Comparison of ENCODE assay signal across 22 cellular contexts in genomic region chr7:129017264-129017663, GRCh38. TPM values are rescaled to one million over a fixed set of nuclear protein-coding genes. Genes with fewer than 3 reads are reported as not detected.
DNase-seq lines count a peak whose midpoint lies in the region; ATAC-seq and TF ChIP-seq lines count a peak whose summit lies in the region.
"Had no signal": no experiment of that assay in that cellular context is flagged by ENCODE, and none has a peak within 500 bp of the region (broad histone marks: within the 10 kb centered on the region; RNA-seq: fewer than 3 reads in every experiment).

No MANE protein-coding gene starts in this region.

- no peaks in the 10 kb centered on the region for H3K27me3 ChIP-seq in thyroid gland
- H3K27me3 ChIP-seq: suprapubic skin had no signal

- H3K27me3 Mint-ChIP-seq in natural killer cell (ENCODE audit: low read depth in 2 of 2), result no peaks in the 10 kb centered on the region
- H3K27me3 Mint-ChIP-seq in natural killer cell treated with Interleukin-12 subunit alpha and Interleukin-12 subunit beta and Interleukin-15 and Interleukin-18, amount 100 ng/mL, for 72 hours, result no peaks in the 10 kb centered on the region
- H3K27me3 Mint-ChIP-seq: activated CD4-positive, alpha-beta T cell treated with anti-CD3 and anti-CD28 coated beads, Interleukin-2, amount 10 ng/mL, durations not matched to agents 24 days and 14 days; activated CD8-positive, alpha-beta memory T cell treated with anti-CD3 and anti-CD28 coated beads, Interleukin-2, amount 10 ng/mL, durations not matched to agents 7 days and 5 days; activated naive CD8-positive, alpha-beta T cell treated with anti-CD3 and anti-CD28 coated beads, Interleukin-2, amount 10 ng/mL, durations not matched to agents 7 days and 5 days had no signal

- no peak overlapping the region for H3K4me3 Mint-ChIP-seq in natural killer cell
- H3K4me3 Mint-ChIP-seq in natural killer cell treated with Interleukin-12 subunit alpha and Interleukin-12 subunit beta and Interleukin-15 and Interleukin-18, amount 100 ng/mL, for 72 hours, result no peak overlapping the region
- H3K4me3 Mint-ChIP-seq: activated CD4-positive, alpha-beta T cell treated with anti-CD3 and anti-CD28 coated beads, Interleukin-2, amount 10 ng/mL, durations not matched to agents 24 days and 14 days; activated CD8-positive, alpha-beta memory T cell treated with anti-CD3 and anti-CD28 coated beads, Interleukin-2, amount 10 ng/mL, durations not matched to agents 7 days and 5 days; activated naive CD8-positive, alpha-beta T cell treated with anti-CD3 and anti-CD28 coated beads, Interleukin-2, amount 10 ng/mL, durations not matched to agents 7 days and 5 days had no signal

- DNase-seq in natural killer cell (no peak), dermis blood vessel endothelial cell (peak; percentile 7), thyroid gland (no peak), GM13977 (ENCODE audit: low spot score) (no peak), COLO668 (lab: John Stamatoyannopoulos, UW; ENCODE audit: unreplicated experiment) (no peak)
- DNase-seq in natural killer cell treated with Interleukin-12 subunit alpha and Interleukin-12 subunit beta and Interleukin-15 and Interleukin-18, amount 100 ng/mL, for 72 hours (ENCODE audit: low spot score), result no peak
- DNase-seq: activated CD4-positive, alpha-beta T cell treated with anti-CD3 and anti-CD28 coated beads, Interleukin-2, amount 10 ng/mL, durations not matched to agents 24 days and 14 days; activated CD8-positive, alpha-beta memory T cell treated with anti-CD3 and anti-CD28 coated beads, Interleukin-2, amount 10 ng/mL, durations not matched to agents 7 days and 5 days; activated naive CD8-positive, alpha-beta T cell treated with anti-CD3 and anti-CD28 coated beads, Interleukin-2, amount 10 ng/mL, durations not matched to agents 7 days and 5 days; cerebellar nuclear complex; H7; NCI-H1048; NCI-H1694 treated with DMSO at 0.1 percent for 48 hours; NCI-H69; occipital lobe; SK-N-SH; stimulated activated CD4-positive, alpha-beta T cell treated with anti-CD3 and anti-CD28 coated beads, Interleukin-1b, Interleukin-23, amount 100 ng/mL, for 48 hours had no signal

- TF ChIP-seq POLR2A in thyroid gland (IDR thresholded peaks at IDR 0.05), result no peak

- peaks cover 22 to 26% of the 10 kb centered on the region in 2 donors for H3K4me1 Mint-ChIP-seq in natural killer cell
- peaks cover 15 to 20% of the 10 kb centered on the region in 2 donors for H3K4me1 Mint-ChIP-seq in natural killer cell treated with Interleukin-12 subunit alpha and Interleukin-12 subunit beta and Interleukin-15 and Interleukin-18, amount 100 ng/mL, for 72 hours (ENCODE audit: low read depth in 2 of 2)

- WGBS in thyroid gland, 2 donors, result 40 to 50% methylated on average over 2 of the region's 2 CpGs

- H3K4me1 ChIP-seq in thyroid gland, result peaks cover 5 to 6% of the 10 kb centered on the region in 2 donors
- H3K4me1 ChIP-seq: suprapubic skin had no signal

- intact Hi-C loops in natural killer cell (cut with micrococcal nuclease), result no loop called here
- intact Hi-C loops in thyroid gland (cut with DNase I), result no loop called here

- H3K36me3 Mint-ChIP-seq in natural killer cell, result peaks cover 16% of the 10 kb centered on the region
- peaks cover 19% of the 10 kb centered on the region for H3K36me3 Mint-ChIP-seq in natural killer cell treated with Interleukin-12 subunit alpha and Interleukin-12 subunit beta and Interleukin-15 and Interleukin-18, amount 100 ng/mL, for 72 hours

- in situ Hi-C loops in GM13977 (cut with MboI; ENCODE audit: low pct_unique_long_range_greater_than_20kb, low sequenced_read_pairs, unreplicated experiment), result no loop called here

- H3K27ac ChIP-seq in thyroid gland, result peak overlapping the region in 2 of 3 donors; percentile 13
- H3K27ac ChIP-seq: skin epidermis, suprapubic skin, VCaP had no signal

- TF ChIP-seq CTCF in natural killer cell (IDR thresholded peaks at IDR 0.05) (no peak), thyroid gland (IDR thresholded peaks at IDR 0.05) (no peak), GM13977 (IDR thresholded peaks at IDR 0.05; ENCODE audit: extremely low read depth, insufficient read depth, missing control alignments) (no peak)

- H3K36me3 ChIP-seq in thyroid gland, result peaks cover 10 to 12% of the 10 kb centered on the region in 2 donors

- peak overlapping the region; percentile 35 to 36 for H3K27ac Mint-ChIP-seq in natural killer cell
- peak overlapping the region in 1 of 2 donors; percentile 39 for H3K27ac Mint-ChIP-seq in natural killer cell treated with Interleukin-12 subunit alpha and Interleukin-12 subunit beta and Interleukin-15 and Interleukin-18, amount 100 ng/mL, for 72 hours
- H3K27ac Mint-ChIP-seq: activated CD4-positive, alpha-beta T cell treated with anti-CD3 and anti-CD28 coated beads, Interleukin-2, amount 10 ng/mL, durations not matched to agents 24 days and 14 days; activated CD8-positive, alpha-beta memory T cell treated with anti-CD3 and anti-CD28 coated beads, Interleukin-2, amount 10 ng/mL, durations not matched to agents 7 days and 5 days; activated naive CD8-positive, alpha-beta T cell treated with anti-CD3 and anti-CD28 coated beads, Interleukin-2, amount 10 ng/mL, durations not matched to agents 7 days and 5 days had no signal

- no peak overlapping the region for H3K4me3 ChIP-seq in thyroid gland (replicated peaks in 1 of 3)
- H3K4me3 ChIP-seq: skin epidermis, suprapubic skin had no signal

- no peaks in the 10 kb centered on the region for H3K9me3 Mint-ChIP-seq in natural killer cell
- no peaks in the 10 kb centered on the region for H3K9me3 Mint-ChIP-seq in natural killer cell treated with Interleukin-12 subunit alpha and Interleukin-12 subunit beta and Interleukin-15 and Interleukin-18, amount 100 ng/mL, for 72 hours
- H3K9me3 Mint-ChIP-seq: activated CD4-positive, alpha-beta T cell treated with anti-CD3 and anti-CD28 coated beads, Interleukin-2, amount 10 ng/mL, durations not matched to agents 24 days and 14 days; activated naive CD8-positive, alpha-beta T cell treated with anti-CD3 and anti-CD28 coated beads, Interleukin-2, amount 10 ng/mL, durations not matched to agents 7 days and 5 days had no signal

- no peaks in the 10 kb centered on the region for H3K9me3 ChIP-seq in thyroid gland
- H3K9me3 ChIP-seq: SK-N-SH, suprapubic skin had no signal

- ATAC-seq in natural killer cell, result no peak
- no peak for ATAC-seq in natural killer cell treated with Interleukin-12 subunit alpha and Interleukin-12 subunit beta and Interleukin-15 and Interleukin-18, amount 100 ng/mL, for 72 hours
- peak; percentile 8 for ATAC-seq in HG03064 (IDR thresholded peaks at IDR 0.05; ENCODE audit: low read depth, unreplicated experiment)
- ATAC-seq in GM18873 (IDR thresholded peaks at IDR 0.05; ENCODE audit: low FRiP score, unreplicated experiment), result no peak
- ATAC-seq: activated CD8-positive, alpha-beta memory T cell treated with anti-CD3 and anti-CD28 coated beads, Interleukin-2, amount 10 ng/mL, durations not matched to agents 7 days and 5 days had no signal

RNA-seq across cellular contexts. Expression of gene TNPO3, which starts 37.6 kb away (rescaled TPM):
- total RNA-seq in natural killer cell, result 10 to 100 TPM; 33.9 to 41.1 (median 37.9) TPM
- total RNA-seq in natural killer cell treated with Interleukin-12 subunit alpha and Interleukin-12 subunit beta and Interleukin-15 and Interleukin-18, amount 100 ng/mL, for 72 hours, result 10 to 100 TPM; 70.8 to 71.2 TPM
- total RNA-seq in dermis blood vessel endothelial cell, result 57.2 and 83.1 TPM in 2 replicates
- 10 to 100 TPM; 46.1 to 56.2 (median 51.8) TPM for total RNA-seq in thyroid gland
